ENCODE assay signal across 21 cellular contexts in genomic region chr3:10948326-10948725, GRCh38. TPM values are rescaled to one million over a fixed set of nuclear protein-coding genes. Genes with fewer than 3 reads are reported as not detected.
DNase-seq lines count a peak whose midpoint lies in the region; ATAC-seq and TF ChIP-seq lines count a peak whose summit lies in the region.
"Had no signal": no experiment of that assay in that cellular context is flagged by ENCODE, and none has a peak within 500 bp of the region (broad histone marks: within the 10 kb centered on the region; RNA-seq: fewer than 3 reads in every experiment).

No MANE protein-coding gene starts in this region.

- peak overlapping the region; percentile 61 to 97 (median 90) for H3K27ac ChIP-seq in dorsolateral prefrontal cortex
- peak overlapping the region; percentile 92 for H3K27ac ChIP-seq in substantia nigra (ENCODE audit: low read depth, low read length, poor library complexity, severe bottlenecking)
- H3K27ac ChIP-seq: 22Rv1; BLaER1 treated with 17β-estradiol and CSF1 and Interleukin-3, amounts not matched to agents 10 nM and 100 nM had no signal

- H3K27me3 ChIP-seq in dorsolateral prefrontal cortex, result no peaks in the 10 kb centered on the region
- H3K27me3 ChIP-seq: BE2C; BLaER1 treated with 17β-estradiol and CSF1 and Interleukin-3, amounts not matched to agents 10 nM and 100 nM had no signal

- DNase-seq in NK-92 treated with Interleukin-12 subunit alpha and Interleukin-12 subunit beta, amount 100 ng/mL, for 24 hours (lab: John Stamatoyannopoulos, UW), result peak; percentile 28
- no peak for DNase-seq in NK-92 (lab: John Stamatoyannopoulos, UW; ENCODE audit: unreplicated experiment)
- no peak for DNase-seq in dorsolateral prefrontal cortex
- no peak for DNase-seq in substantia nigra (lab: John Stamatoyannopoulos, UW)
- DNase-seq in SW480 (ENCODE audit: low spot score), result no peak
- no peak for DNase-seq in NOMO-1 treated with DMSO at 0.1 percent for 48 hours (lab: John Stamatoyannopoulos, UW; ENCODE audit: unreplicated experiment)
- DNase-seq: AML-193; BE2C; CD4-positive, alpha-beta T cell; CD8-positive, alpha-beta memory T cell; DMS 273 treated with DMSO at 0.1 percent for 48 hours; DMS79; EL; GDM1; GOT3; HFFc6 had no signal

- ATAC-seq in GM18867 (IDR thresholded peaks at IDR 0.05; ENCODE audit: unreplicated experiment), result no peak
- ATAC-seq: GM12878 had no signal

- H3K4me3 ChIP-seq in dorsolateral prefrontal cortex, result no peak overlapping the region
- H3K4me3 ChIP-seq: BLaER1 treated with 17β-estradiol and CSF1 and Interleukin-3, amounts not matched to agents 10 nM and 100 nM; GM12878; HAP-1 had no signal

- intact Hi-C loops in dorsolateral prefrontal cortex (cut with DNase I), result loop anchor here (2.0 to 5.0 kb wide), 4 partner anchors 34 to 374 kb away; no protein-coding TSS in a partner anchor

- TF ChIP-seq CTCF in dorsolateral prefrontal cortex (IDR thresholded peaks at IDR 0.05 in 54 of 56, conservative IDR thresholded peaks at IDR 0.05 in 2 of 56; ENCODE audit: low read depth in 1 of 56, partially characterized antibody in 56 of 56), result no peak

RNA-seq across cellular contexts. Expression of gene SLC6A1, which starts 44.2 kb away (rescaled TPM):
- 100 to 1,000 TPM; 127 to 356 (median 209) TPM for total RNA-seq in dorsolateral prefrontal cortex
- total RNA-seq: CD4-positive, alpha-beta T cell; CD8-positive, alpha-beta memory T cell; GM12878; HFFc6 had no signal
